In the genomic region with DNA sequence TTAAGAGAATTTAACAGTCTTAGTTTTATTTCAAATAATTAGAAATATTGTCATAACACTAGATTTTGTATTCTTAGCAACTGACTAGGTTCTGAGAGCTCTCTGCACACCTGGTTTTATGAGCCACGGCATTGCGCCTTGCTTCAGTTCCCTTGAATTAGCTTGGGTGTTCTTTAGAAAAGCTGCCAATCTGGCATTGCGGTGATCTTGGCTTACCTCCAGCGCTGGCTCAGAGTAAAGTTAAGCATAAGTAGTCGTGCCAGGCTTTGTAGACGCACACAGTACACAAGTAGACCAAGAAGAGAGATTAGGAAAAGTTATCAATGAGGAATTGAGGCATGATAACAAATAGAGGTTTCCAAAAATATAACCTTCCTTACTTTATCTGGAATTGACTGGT, we compare ENCODE assay signal across 14 cellular contexts. TPM values are rescaled to one million over a fixed set of nuclear protein-coding genes. Genes with fewer than 3 reads are reported as not detected.
A peak's percentile ranks its signal among the peaks of the same experiment; 100 is the strongest.
DNase-seq lines count a peak whose midpoint lies in the region; ATAC-seq and TF ChIP-seq lines count a peak whose summit lies in the region.
"Had no signal": no experiment of that assay in that cellular context is flagged by ENCODE, and none has a peak within 500 bp of the region (broad histone marks: within the 10 kb centered on the region; RNA-seq: fewer than 3 reads in every experiment).

No MANE protein-coding gene starts in this region.

- TF ChIP-seq CTCF in GM10248 (IDR thresholded peaks at IDR 0.05; ENCODE audit: control extremely low read depth, extremely low read depth, low read depth, missing control alignments): no peak

- H3K4me1 Mint-ChIP-seq in activated naive CD8-positive, alpha-beta T cell treated with anti-CD3 and anti-CD28 coated beads, Interleukin-2, amount 50 U/mL, for 24 hours: peaks cover 15% of the 10 kb centered on the region

- POLR2A ChIA-PET in GM10248 (lab: Yijun Ruan, JAX): no interaction called here

- peaks cover 63% of the 10 kb centered on the region for H3K36me3 Mint-ChIP-seq in activated naive CD8-positive, alpha-beta T cell treated with anti-CD3 and anti-CD28 coated beads, Interleukin-2, amount 50 U/mL, for 24 hours (ENCODE audit: low read depth)

- DNase-seq in D341Med (ENCODE audit: low spot score) (peak; percentile 65), NCI-H2107 treated with DMSO at 0.1 percent for 48 hours (lab: John Stamatoyannopoulos, UW; ENCODE audit: unreplicated experiment) (peak; percentile 56), midbrain (lab: John Stamatoyannopoulos, UW) (peak; percentile 35), T-helper 9 cell (no peak), sciatic nerve (ENCODE audit: low spot score) (no peak), GM10248 (ENCODE audit: extremely low spot score) (no peak)
- no peak for DNase-seq in activated naive CD8-positive, alpha-beta T cell treated with anti-CD3 and anti-CD28 coated beads, Interleukin-2, amount 50 U/mL, for 24 hours
- DNase-seq: activated CD4-positive, alpha-beta T cell treated with anti-CD3 and anti-CD28 coated beads, Interleukin-2, amount 50 U/mL, for 48 hours; activated naive CD4-positive, alpha-beta T cell treated with anti-CD3 and anti-CD28 coated beads, Interleukin-2, amount 50 U/mL, for 16 hours; dermis blood vessel endothelial cell; PC-3 had no signal

- no peak overlapping the region for H3K27ac Mint-ChIP-seq in activated naive CD8-positive, alpha-beta T cell treated with anti-CD3 and anti-CD28 coated beads, Interleukin-2, amount 50 U/mL, for 24 hours

- no peaks in the 10 kb centered on the region for H3K9me3 Mint-ChIP-seq in activated naive CD8-positive, alpha-beta T cell treated with anti-CD3 and anti-CD28 coated beads, Interleukin-2, amount 50 U/mL, for 24 hours

- H3K4me3 Mint-ChIP-seq in activated naive CD8-positive, alpha-beta T cell treated with anti-CD3 and anti-CD28 coated beads, Interleukin-2, amount 50 U/mL, for 24 hours: no peak overlapping the region

- H3K27me3 Mint-ChIP-seq in activated naive CD8-positive, alpha-beta T cell treated with anti-CD3 and anti-CD28 coated beads, Interleukin-2, amount 50 U/mL, for 24 hours: no peaks in the 10 kb centered on the region

- CTCF ChIA-PET in GM10248 (lab: Yijun Ruan, JAX): interaction anchor here (1.0 to 2.6 kb wide), 5 partner anchors 8 to 176 kb away, joined by 3 to 9 read pairs (median 4); no protein-coding TSS in a partner anchor

- intact Hi-C loops in sciatic nerve (cut with DNase I): no loop called here

- peak; percentile 74 for ATAC-seq in esophagus mucosa
- no peak for ATAC-seq in activated naive CD8-positive, alpha-beta T cell treated with anti-CD3 and anti-CD28 coated beads, Interleukin-2, amount 50 U/mL, for 24 hours
- ATAC-seq in sciatic nerve: no peak
- ATAC-seq: PC-3 had no signal

RNA-seq across cellular contexts. Expression of a gene that starts 45.7 kb away (rescaled TPM):
- 17.3 TPM for total RNA-seq in esophagus mucosa
- 44.8 TPM for total RNA-seq in sciatic nerve

RNA-seq across cellular contexts. Expression of a gene that starts 52.4 kb away (rescaled TPM):
- total RNA-seq in esophagus mucosa (not detected), sciatic nerve (not detected)
- total RNA-seq: dermis blood vessel endothelial cell; mesenteric fat pad; PC-3; T-helper 1 cell treated with Interleukin-12 subunit alpha and Interleukin-12 subunit beta and Interleukin-4 antibody, amounts not matched to agents 30 ng/mL and 1 ng/mL, for 36 hours had no signal

Comparison
In these comparisons a context has a peak if more than half of its experiments do, and no peak if none do; other contexts are left out.
1. DNase-seq: peak in D341Med (single experiment), NCI-H2107 treated with DMSO at 0.1 percent for 48 hours (single experiment) and midbrain (single experiment); none in activated naive CD8-positive, alpha-beta T cell treated with anti-CD3 and anti-CD28 coated beads, Interleukin-2, amount 50 U/mL, for 24 hours (single experiment), T-helper 9 cell (single experiment), sciatic nerve (single experiment) and GM10248 (single experiment).